Comparison of ENCODE assay signal across 22 cellular contexts in the genomic region with DNA sequence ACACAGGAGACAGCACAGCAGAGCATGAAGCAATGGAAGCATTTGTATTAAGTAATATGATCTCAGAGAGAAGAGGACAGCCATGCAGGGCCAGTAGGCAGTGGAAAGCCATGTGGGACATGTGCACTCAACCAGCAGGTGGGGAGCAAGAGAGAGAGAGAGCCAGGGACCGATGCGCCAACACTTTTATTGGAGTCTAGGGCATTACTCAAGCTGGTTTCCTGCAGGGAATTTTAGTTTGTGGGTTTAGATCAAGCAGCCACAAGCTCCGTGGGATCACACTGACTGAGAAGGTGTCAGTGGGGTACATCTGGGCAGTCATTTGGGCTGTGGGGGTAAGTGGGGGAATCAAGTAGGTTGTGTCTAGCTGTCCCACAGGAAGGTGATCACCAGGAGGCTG.
"Had no signal": no experiment of that assay in that cellular context is flagged by ENCODE, and none has a peak within 500 bp of the region (broad histone marks: within the 10 kb centered on the region; RNA-seq: fewer than 3 reads in every experiment).

No MANE protein-coding gene starts in this region.

- DNase-seq: activated CD4-positive, alpha-beta T cell treated with anti-CD3 and anti-CD28 coated beads for 36 hours; activated CD4-positive, alpha-beta T cell treated with anti-CD3 and anti-CD28 coated beads, Interleukin-2, amount 50 U/mL, for 4 hours; activated CD8-positive, alpha-beta memory T cell treated with anti-CD3 and anti-CD28 coated beads, Interleukin-2, amount 50 U/mL, for 48 hours; activated CD8-positive, alpha-beta T cell treated with anti-CD3 and anti-CD28 coated beads, Interleukin-2, amount 10 ng/mL, durations not matched to agents 7 days and 5 days; activated effector memory CD4-positive, alpha-beta T cell treated with Interleukin-2 at 50 U/mL for 16 hours; activated naive CD4-positive, alpha-beta T cell; activated T-cell treated with anti-CD3 and anti-CD28 coated beads, Interleukin-2, amount 50 U/mL, for 1 hour; brain microvascular endothelial cell; cerebellar nuclear complex; IMR-90; Kasumi-1; KBM-7; NCI-H1048; NCI-H146; NCI-H1930; NCI-H446; NCI-H748 treated with DMSO at 0.1 percent for 48 hours; Right ventricle myocardium superior; SJCRH30; SK-N-SH; T-helper 1 cell had no signal

- FAIRE-seq: colon had no signal
